In the genomic region with DNA sequence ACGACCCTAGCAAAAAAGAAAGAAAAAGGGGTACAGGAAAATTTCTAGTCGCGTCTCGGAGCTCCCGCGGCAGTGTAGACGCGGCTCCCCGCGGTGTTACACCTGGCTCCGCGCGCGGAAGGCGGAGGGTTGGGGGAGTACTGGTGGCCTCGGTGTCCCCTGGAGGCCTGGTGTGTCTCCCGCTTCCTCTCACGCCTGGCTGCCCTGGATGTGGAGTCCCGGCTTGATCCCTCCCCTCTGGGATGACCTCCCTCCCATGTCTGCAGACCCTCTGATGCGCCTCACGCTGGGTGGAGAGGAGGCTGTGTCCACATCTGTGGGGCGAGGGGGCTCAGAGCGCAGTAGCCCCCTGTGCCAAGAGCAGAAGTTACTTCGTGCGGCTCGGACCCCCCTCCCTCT, we compare ENCODE assay signal across 8 cellular contexts. TPM values are rescaled to one million over a fixed set of nuclear protein-coding genes. Genes with fewer than 3 reads are reported as not detected.
DNase-seq lines count a peak whose midpoint lies in the region; ATAC-seq, FAIRE-seq and TF ChIP-seq lines count a peak whose summit lies in the region.

No MANE protein-coding gene starts in this region.

- H3K36me3 ChIP-seq in CD8-positive, alpha-beta T cell (ENCODE audit: insufficient read depth, low read length): no peaks in the 10 kb centered on the region
- H3K36me3 ChIP-seq in astrocyte (ENCODE audit: insufficient read depth, low read length): no peaks in the 10 kb centered on the region

- no peak overlapping the region for H2AFZ ChIP-seq in astrocyte (ENCODE audit: low read depth, low read length)

- no peaks in the 10 kb centered on the region for H3K79me2 ChIP-seq in astrocyte (ENCODE audit: insufficient read depth, low read length)

- intact Hi-C loops in CD8-positive, alpha-beta T cell (cut with DNase I, micrococcal nuclease): loop anchor here (2.0 to 10.0 kb wide), 6 partner anchors 349 to 1034 kb away; a partner anchor contains a TSS

- H3K27me3 ChIP-seq in CD8-positive, alpha-beta T cell (ENCODE audit: insufficient read depth, low read length): no peaks in the 10 kb centered on the region
- H3K27me3 ChIP-seq in astrocyte (ENCODE audit: insufficient read depth, low read length): peaks cover 14% of the 10 kb centered on the region

- no peak overlapping the region for H3K9ac ChIP-seq in astrocyte (ENCODE audit: low read length)

- no peaks in the 10 kb centered on the region for H3K9me3 ChIP-seq in CD8-positive, alpha-beta T cell (ENCODE audit: low read length)
- H3K9me3 ChIP-seq in astrocyte (ENCODE audit: insufficient read depth, low read depth, low read length): no peaks in the 10 kb centered on the region

- H3K27ac ChIP-seq in CD8-positive, alpha-beta T cell (ENCODE audit: low read depth, low read length): no peak overlapping the region
- H3K27ac ChIP-seq in astrocyte (ENCODE audit: low read depth, low read length): no peak overlapping the region

- peak overlapping the region; percentile 50 for H3K4me3 ChIP-seq in CD8-positive, alpha-beta T cell (ENCODE audit: low read depth, low read length)
- H3K4me3 ChIP-seq in astrocyte (ENCODE audit: insufficient read depth, low read depth, low read length): peak overlapping the region; percentile 5

- H3K4me3 Mint-ChIP-seq in CD8-positive, alpha-beta T cell: peak overlapping the region; percentile 86
- peak overlapping the region; percentile 89 for H3K4me3 Mint-ChIP-seq in astrocyte (ENCODE audit: unreplicated experiment)
- H3K4me3 Mint-ChIP-seq in naive thymus-derived CD8-positive, alpha-beta T cell: peak overlapping the region; percentile 79 to 92 (median 84)
- no peak overlapping the region for H3K4me3 Mint-ChIP-seq in HFFc6

- peaks cover 16% of the 10 kb centered on the region for H3K4me1 Mint-ChIP-seq in CD8-positive, alpha-beta T cell (ENCODE audit: low read depth)
- H3K4me1 Mint-ChIP-seq in astrocyte (ENCODE audit: low read depth, unreplicated experiment) (no peaks in the 10 kb centered on the region), HFFc6 (ENCODE audit: low read depth) (no peaks in the 10 kb centered on the region)
- peaks cover 3 to 15% (median 14%) of the 10 kb centered on the region in 4 donors for H3K4me1 Mint-ChIP-seq in naive thymus-derived CD8-positive, alpha-beta T cell

- POLR2A ChIA-PET in CD8-positive, alpha-beta T cell (lab: Charles Lee): interaction anchor here (1.2 to 1.5 kb wide), 2 partner anchors 51 to 855 kb away, joined by 3 read pairs; a partner anchor contains a TSS
- POLR2A ChIA-PET in naive thymus-derived CD8-positive, alpha-beta T cell (lab: Charles Lee): interaction anchor here (0.6 to 1.3 kb wide), 3 partner anchors 229 to 289 kb away, joined by 3 to 4 read pairs (median 4); no protein-coding TSS in a partner anchor

- H3K4me1 ChIP-seq in CD8-positive, alpha-beta T cell (ENCODE audit: insufficient read depth, low read length): peaks cover 12% of the 10 kb centered on the region
- peaks cover 2% of the 10 kb centered on the region for H3K4me1 ChIP-seq in astrocyte (ENCODE audit: insufficient read depth, low read length)

- H3K36me3 Mint-ChIP-seq in CD8-positive, alpha-beta T cell: no peaks in the 10 kb centered on the region
- H3K36me3 Mint-ChIP-seq in astrocyte (ENCODE audit: low read depth, unreplicated experiment) (peaks cover 2% of the 10 kb centered on the region), HFFc6 (ENCODE audit: low read depth) (no peaks in the 10 kb centered on the region)
- H3K36me3 Mint-ChIP-seq in naive thymus-derived CD8-positive, alpha-beta T cell: peaks cover 0 to 2% (median 0%) of the 10 kb centered on the region in 3 donors

- TF ChIP-seq CTCF in CD8-positive, alpha-beta T cell (IDR thresholded peaks at IDR 0.05): no peak
- TF ChIP-seq CTCF in astrocyte (IDR thresholded peaks at IDR 0.05; ENCODE audit: insufficient read depth, low read depth, low read length) (no peak), HFFc6 (IDR thresholded peaks at IDR 0.05) (no peak)

- DNase-seq in CD8-positive, alpha-beta T cell: peak in 2 of 7 experiments; percentile 16 to 55
- DNase-seq in NCI-H1092 treated with DMSO at 0.1 percent for 48 hours (lab: John Stamatoyannopoulos, UW) (peak; percentile 43), astrocyte (ENCODE audit: low read depth) (no peak), glomerular visceral epithelial cell (ENCODE audit: extremely low spot score) (no peak), HFFc6 (no peak), AG08396 (ENCODE audit: low spot score) (no peak)
- DNase-seq in naive thymus-derived CD8-positive, alpha-beta T cell: peak in 4 of 10 donors; percentile 21 to 66 (median 30)

- no peak for FAIRE-seq in astrocyte (lab: Jason Lieb, UNC)

- H3K27me3 Mint-ChIP-seq in CD8-positive, alpha-beta T cell (ENCODE audit: low read depth): peaks cover 14% of the 10 kb centered on the region
- peaks cover 2% of the 10 kb centered on the region for H3K27me3 Mint-ChIP-seq in astrocyte (ENCODE audit: low read depth, unreplicated experiment)
- H3K27me3 Mint-ChIP-seq in naive thymus-derived CD8-positive, alpha-beta T cell: peaks cover 0 to 32% (median 9%) of the 10 kb centered on the region in 5 donors
- peaks cover 19% of the 10 kb centered on the region for H3K27me3 Mint-ChIP-seq in HFFc6 (ENCODE audit: insufficient read depth)

- no peaks in the 10 kb centered on the region for H3K9me3 Mint-ChIP-seq in CD8-positive, alpha-beta T cell
- H3K9me3 Mint-ChIP-seq in astrocyte (ENCODE audit: unreplicated experiment): peaks cover 8% of the 10 kb centered on the region
- H3K9me3 Mint-ChIP-seq in naive thymus-derived CD8-positive, alpha-beta T cell: peaks cover 0 to 9% (median 4%) of the 10 kb centered on the region in 9 donors
- H3K9me3 Mint-ChIP-seq in HFFc6: peaks cover 4% of the 10 kb centered on the region; the same call in 1 of the 2 replicates

- CTCF ChIA-PET in CD8-positive, alpha-beta T cell (lab: Charles Lee): interaction anchor here (1.1 kb wide), 1 partner anchor 232 kb away, joined by 3 read pairs; no protein-coding TSS in a partner anchor

- peak overlapping the region; percentile 55 for H3K4me2 ChIP-seq in astrocyte (ENCODE audit: low read length)

- ATAC-seq in CD8-positive, alpha-beta T cell: no peak
- peak in 1 of 2 donors; percentile 35 for ATAC-seq in naive thymus-derived CD8-positive, alpha-beta T cell
- no peak for ATAC-seq in GM21786 (IDR thresholded peaks at IDR 0.05; ENCODE audit: unreplicated experiment)

- H3K27ac Mint-ChIP-seq in CD8-positive, alpha-beta T cell: peak overlapping the region; percentile 41
- no peak overlapping the region for H3K27ac Mint-ChIP-seq in astrocyte (ENCODE audit: unreplicated experiment)
- peak overlapping the region in 4 of 10 donors; percentile 26 to 81 (median 77) for H3K27ac Mint-ChIP-seq in naive thymus-derived CD8-positive, alpha-beta T cell
- H3K27ac Mint-ChIP-seq in HFFc6: no peak overlapping the region

- no peaks in the 10 kb centered on the region for H4K20me1 ChIP-seq in astrocyte (ENCODE audit: insufficient read depth, low read length)

RNA-seq across cellular contexts. Expression of a gene that starts 1.2 kb away (rescaled TPM):
- total RNA-seq in CD8-positive, alpha-beta T cell: 1 to 10 TPM; 6.4 to 6.5 TPM
- 21.0 and 24.3 TPM in 2 replicates for total RNA-seq in astrocyte
- total RNA-seq in naive thymus-derived CD8-positive, alpha-beta T cell: 1 to 10 TPM; 8.0 to 9.4 TPM
- polyA plus RNA-seq in naive thymus-derived CD8-positive, alpha-beta T cell: 1 to 10 TPM in 2 of 3 donors, under 1 TPM in 1; 0.46 to 1.4 (median 1.0) TPM
- 1 to 10 TPM in 1 of 6 experiments, under 1 TPM in 5; 0.38 to 1.0 (median 0.54) TPM for total RNA-seq in HFFc6 (2021; fragmentation: NEBNext Ultra II Directional; extraction: Animal tissue kit (Norgen Biotek cat#: 25700))
